Comparison of ENCODE assay signal across 1 cellular context in the genomic region with DNA sequence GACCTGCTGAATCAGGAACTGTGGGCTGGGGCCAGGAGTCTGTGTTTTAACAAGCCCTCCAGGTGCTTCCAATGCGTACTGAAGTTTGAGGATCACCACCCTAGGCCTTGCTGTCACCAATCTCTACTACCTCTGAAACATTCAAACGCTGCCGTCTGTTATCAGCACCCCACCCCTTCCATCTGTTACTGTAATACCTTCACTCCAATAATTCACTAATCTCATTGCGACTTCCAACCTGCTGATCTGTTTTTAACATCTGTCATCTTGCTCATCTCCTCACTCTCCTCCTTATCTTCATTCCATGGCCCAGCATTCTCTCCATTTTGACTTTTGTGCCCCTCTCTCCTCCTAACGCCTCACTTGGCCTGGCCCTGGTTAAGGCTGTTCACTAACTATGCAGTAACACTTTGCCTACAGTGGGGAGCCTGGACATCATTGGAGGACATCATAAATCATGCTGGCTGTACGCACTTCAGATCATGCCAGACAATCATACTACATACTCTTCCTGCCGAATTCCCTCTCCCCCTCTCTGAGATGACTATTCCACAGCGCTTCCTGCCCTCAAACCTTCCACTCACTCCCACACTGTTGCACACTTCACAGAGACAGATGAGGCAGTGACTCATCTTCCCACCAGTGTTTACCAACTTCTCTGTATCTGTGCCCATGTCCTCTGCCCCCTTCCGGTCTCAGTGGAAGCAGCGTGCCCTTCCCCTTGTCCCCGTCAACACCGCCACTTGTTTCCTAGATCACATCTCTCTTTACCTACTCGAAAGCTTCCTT.
A peak's percentile ranks its signal among the peaks of the same experiment; 100 is the strongest.
TF ChIP-seq lines count a peak whose summit lies in the region.

No MANE protein-coding gene starts in this region.

TF ChIP-seq in HepG2, 621 proteins besides CTCF, POLR2A, EP300 and RAD21 (continued from another document and continues in another):
- TF ChIP-seq, protein P1, sequence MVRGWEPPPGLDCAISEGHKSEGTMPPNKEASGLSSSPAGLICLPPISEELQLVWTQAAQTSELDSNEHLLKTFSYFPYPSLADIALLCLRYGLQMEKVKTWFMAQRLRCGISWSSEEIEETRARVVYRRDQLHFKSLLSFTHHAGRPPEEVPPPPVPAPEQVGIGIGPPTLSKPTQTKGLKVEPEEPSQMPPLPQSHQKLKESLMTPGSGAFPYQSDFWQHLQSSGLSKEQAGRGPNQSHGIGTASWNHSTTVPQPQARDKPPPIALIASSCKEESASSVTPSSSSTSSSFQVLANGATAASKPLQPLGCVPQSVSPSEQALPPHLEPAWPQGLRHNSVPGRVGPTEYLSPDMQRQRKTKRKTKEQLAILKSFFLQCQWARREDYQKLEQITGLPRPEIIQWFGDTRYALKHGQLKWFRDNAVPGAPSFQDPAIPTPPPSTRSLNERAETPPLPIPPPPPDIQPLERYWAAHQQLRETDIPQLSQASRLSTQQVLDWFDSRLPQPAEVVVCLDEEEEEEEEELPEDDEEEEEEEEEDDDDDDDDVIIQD (CRISPR knock-in tag; IDR thresholded peaks at IDR 0.05; ENCODE audit: low read depth), result peak; percentile 85; the same call in 1 of the 2 replicates
- TF ChIP-seq ZNF431 (CRISPR knock-in tag; IDR thresholded peaks at IDR 0.05; ENCODE audit: borderline replicate concordance, low read depth) (no peak), SMAD3 (CRISPR knock-in tag; IDR thresholded peaks at IDR 0.05) (no peak), MYC (CRISPR knock-in tag; IDR thresholded peaks at IDR 0.05; ENCODE audit: borderline replicate concordance) (peak; percentile 28; the same call in 1 of the 2 replicates), LCORL (IDR thresholded peaks at IDR 0.05) (no peak), LCORL (CRISPR knock-in tag; IDR thresholded peaks at IDR 0.05) (peak; percentile 54; the same call in 1 of the 2 replicates), ZNF101 (CRISPR knock-in tag; IDR thresholded peaks at IDR 0.05; ENCODE audit: borderline replicate concordance, low read depth) (no peak), THAP11 (CRISPR knock-in tag; IDR thresholded peaks at IDR 0.05) (0 out of 2 replicates have a peak, but pooled peaks have one; percentile 16), MEIS1 (CRISPR knock-in tag; IDR thresholded peaks at IDR 0.05; ENCODE audit: borderline replicate concordance) (no peak), HDAC2 (CRISPR knock-in tag; IDR thresholded peaks at IDR 0.05) (peak; percentile 62; the same call in 1 of the 2 replicates), ZBTB8A (CRISPR knock-in tag; IDR thresholded peaks at IDR 0.05; ENCODE audit: borderline replicate concordance, low read depth) (no peak), SOX6 (IDR thresholded peaks at IDR 0.05) (no peak), SOX6 (CRISPR knock-in tag; IDR thresholded peaks at IDR 0.05) (peak; percentile 14; the same call in 1 of the 2 replicates), HIVEP1 (CRISPR knock-in tag; IDR thresholded peaks at IDR 0.05) (0 out of 2 replicates have a peak, but pooled peaks have one; percentile 42), GABPB1 (CRISPR knock-in tag; IDR thresholded peaks at IDR 0.05) (peak; percentile 63; the same call in 1 of the 2 replicates), ARHGAP35 (CRISPR knock-in tag; IDR thresholded peaks at IDR 0.05; ENCODE audit: borderline replicate concordance) (0 out of 2 replicates have a peak, but pooled peaks have one; percentile 35), CCAR2 (optimal IDR thresholded peaks at IDR 0.05; ENCODE audit: low read depth, low read length) (peak; percentile 46), MEF2D (CRISPR knock-in tag; IDR thresholded peaks at IDR 0.05) (no peak), ZNF501 (CRISPR knock-in tag; IDR thresholded peaks at IDR 0.05) (no peak), ZBTB7B (CRISPR knock-in tag; IDR thresholded peaks at IDR 0.05) (peak; percentile 34; the same call in 1 of the 2 replicates), CEBPG (CRISPR knock-in tag; IDR thresholded peaks at IDR 0.05) (peak; percentile 41; the same call in 1 of the 2 replicates), MEIS2 (CRISPR knock-in tag; IDR thresholded peaks at IDR 0.05) (0 out of 2 replicates have a peak, but pooled peaks have one; percentile 44), RXRA (CRISPR knock-in tag; IDR thresholded peaks at IDR 0.05) (peak; percentile 29; the same call in 1 of the 2 replicates), NCOA2 (CRISPR knock-in tag; IDR thresholded peaks at IDR 0.05) (0 out of 2 replicates have a peak, but pooled peaks have one; percentile 37), SMC3 (IDR thresholded peaks at IDR 0.05; ENCODE audit: low read length) (peak; percentile 33; the same call in 1 of the 2 replicates), JUND (CRISPR knock-in tag; IDR thresholded peaks at IDR 0.05) (peak; percentile 74), TCF12 (IDR thresholded peaks at IDR 0.05) (no peak), TCF12 (CRISPR knock-in tag; IDR thresholded peaks at IDR 0.05) (0 out of 2 replicates have a peak, but pooled peaks have one; percentile 29), RBM22 (optimal IDR thresholded peaks at IDR 0.05; ENCODE audit: low read length) (peak; percentile 38), MIXL1 (CRISPR knock-in tag; IDR thresholded peaks at IDR 0.05) (peak; percentile 29; the same call in 1 of the 2 replicates), SCMH1 (CRISPR knock-in tag; IDR thresholded peaks at IDR 0.05; ENCODE audit: borderline replicate concordance) (no peak), ZNF230 (CRISPR knock-in tag; IDR thresholded peaks at IDR 0.05) (0 out of 2 replicates have a peak, but pooled peaks have one; percentile 42), SOX5 (CRISPR knock-in tag; IDR thresholded peaks at IDR 0.05; ENCODE audit: borderline replicate concordance) (peak; percentile 46; the same call in 1 of the 2 replicates)
- TF ChIP-seq, protein P2, sequence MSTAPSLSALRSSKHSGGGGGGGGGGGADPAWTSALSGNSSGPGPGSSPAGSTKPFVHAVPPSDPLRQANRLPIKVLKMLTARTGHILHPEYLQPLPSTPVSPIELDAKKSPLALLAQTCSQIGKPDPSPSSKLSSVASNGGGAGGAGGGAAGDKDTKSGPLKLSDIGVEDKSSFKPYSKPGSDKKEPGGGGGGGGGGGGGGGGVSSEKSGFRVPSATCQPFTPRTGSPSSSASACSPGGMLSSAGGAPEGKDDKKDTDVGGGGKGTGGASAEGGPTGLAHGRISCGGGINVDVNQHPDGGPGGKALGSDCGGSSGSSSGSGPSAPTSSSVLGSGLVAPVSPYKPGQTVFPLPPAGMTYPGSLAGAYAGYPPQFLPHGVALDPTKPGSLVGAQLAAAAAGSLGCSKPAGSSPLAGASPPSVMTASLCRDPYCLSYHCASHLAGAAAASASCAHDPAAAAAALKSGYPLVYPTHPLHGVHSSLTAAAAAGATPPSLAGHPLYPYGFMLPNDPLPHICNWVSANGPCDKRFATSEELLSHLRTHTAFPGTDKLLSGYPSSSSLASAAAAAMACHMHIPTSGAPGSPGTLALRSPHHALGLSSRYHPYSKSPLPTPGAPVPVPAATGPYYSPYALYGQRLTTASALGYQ (CRISPR knock-in tag; IDR thresholded peaks at IDR 0.05), result peak; percentile 23; the same call in 1 of the 2 replicates
- TF ChIP-seq, protein P3, sequence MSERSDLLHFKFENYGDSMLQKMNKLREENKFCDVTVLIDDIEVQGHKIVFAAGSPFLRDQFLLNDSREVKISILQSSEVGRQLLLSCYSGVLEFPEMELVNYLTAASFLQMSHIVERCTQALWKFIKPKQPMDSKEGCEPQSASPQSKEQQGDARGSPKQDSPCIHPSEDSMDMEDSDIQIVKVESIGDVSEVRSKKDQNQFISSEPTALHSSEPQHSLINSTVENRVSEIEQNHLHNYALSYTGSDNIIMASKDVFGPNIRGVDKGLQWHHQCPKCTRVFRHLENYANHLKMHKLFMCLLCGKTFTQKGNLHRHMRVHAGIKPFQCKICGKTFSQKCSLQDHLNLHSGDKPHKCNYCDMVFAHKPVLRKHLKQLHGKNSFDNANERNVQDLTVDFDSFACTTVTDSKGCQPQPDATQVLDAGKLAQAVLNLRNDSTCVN (CRISPR knock-in tag; IDR thresholded peaks at IDR 0.05; ENCODE audit: borderline replicate concordance), result no peak
- TF ChIP-seq, protein P4, sequence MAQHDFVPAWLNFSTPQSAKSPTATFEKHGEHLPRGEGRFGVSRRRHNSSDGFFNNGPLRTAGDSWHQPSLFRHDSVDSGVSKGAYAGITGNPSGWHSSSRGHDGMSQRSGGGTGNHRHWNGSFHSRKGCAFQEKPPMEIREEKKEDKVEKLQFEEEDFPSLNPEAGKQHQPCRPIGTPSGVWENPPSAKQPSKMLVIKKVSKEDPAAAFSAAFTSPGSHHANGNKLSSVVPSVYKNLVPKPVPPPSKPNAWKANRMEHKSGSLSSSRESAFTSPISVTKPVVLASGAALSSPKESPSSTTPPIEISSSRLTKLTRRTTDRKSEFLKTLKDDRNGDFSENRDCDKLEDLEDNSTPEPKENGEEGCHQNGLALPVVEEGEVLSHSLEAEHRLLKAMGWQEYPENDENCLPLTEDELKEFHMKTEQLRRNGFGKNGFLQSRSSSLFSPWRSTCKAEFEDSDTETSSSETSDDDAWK (CRISPR knock-in tag; IDR thresholded peaks at IDR 0.05), result no peak
- TF ChIP-seq, protein P5, sequence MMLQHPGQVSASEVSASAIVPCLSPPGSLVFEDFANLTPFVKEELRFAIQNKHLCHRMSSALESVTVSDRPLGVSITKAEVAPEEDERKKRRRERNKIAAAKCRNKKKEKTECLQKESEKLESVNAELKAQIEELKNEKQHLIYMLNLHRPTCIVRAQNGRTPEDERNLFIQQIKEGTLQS (CRISPR knock-in tag; IDR thresholded peaks at IDR 0.05), result peak; percentile 91; the same call in 1 of the 2 replicates
- TF ChIP-seq, protein P6, sequence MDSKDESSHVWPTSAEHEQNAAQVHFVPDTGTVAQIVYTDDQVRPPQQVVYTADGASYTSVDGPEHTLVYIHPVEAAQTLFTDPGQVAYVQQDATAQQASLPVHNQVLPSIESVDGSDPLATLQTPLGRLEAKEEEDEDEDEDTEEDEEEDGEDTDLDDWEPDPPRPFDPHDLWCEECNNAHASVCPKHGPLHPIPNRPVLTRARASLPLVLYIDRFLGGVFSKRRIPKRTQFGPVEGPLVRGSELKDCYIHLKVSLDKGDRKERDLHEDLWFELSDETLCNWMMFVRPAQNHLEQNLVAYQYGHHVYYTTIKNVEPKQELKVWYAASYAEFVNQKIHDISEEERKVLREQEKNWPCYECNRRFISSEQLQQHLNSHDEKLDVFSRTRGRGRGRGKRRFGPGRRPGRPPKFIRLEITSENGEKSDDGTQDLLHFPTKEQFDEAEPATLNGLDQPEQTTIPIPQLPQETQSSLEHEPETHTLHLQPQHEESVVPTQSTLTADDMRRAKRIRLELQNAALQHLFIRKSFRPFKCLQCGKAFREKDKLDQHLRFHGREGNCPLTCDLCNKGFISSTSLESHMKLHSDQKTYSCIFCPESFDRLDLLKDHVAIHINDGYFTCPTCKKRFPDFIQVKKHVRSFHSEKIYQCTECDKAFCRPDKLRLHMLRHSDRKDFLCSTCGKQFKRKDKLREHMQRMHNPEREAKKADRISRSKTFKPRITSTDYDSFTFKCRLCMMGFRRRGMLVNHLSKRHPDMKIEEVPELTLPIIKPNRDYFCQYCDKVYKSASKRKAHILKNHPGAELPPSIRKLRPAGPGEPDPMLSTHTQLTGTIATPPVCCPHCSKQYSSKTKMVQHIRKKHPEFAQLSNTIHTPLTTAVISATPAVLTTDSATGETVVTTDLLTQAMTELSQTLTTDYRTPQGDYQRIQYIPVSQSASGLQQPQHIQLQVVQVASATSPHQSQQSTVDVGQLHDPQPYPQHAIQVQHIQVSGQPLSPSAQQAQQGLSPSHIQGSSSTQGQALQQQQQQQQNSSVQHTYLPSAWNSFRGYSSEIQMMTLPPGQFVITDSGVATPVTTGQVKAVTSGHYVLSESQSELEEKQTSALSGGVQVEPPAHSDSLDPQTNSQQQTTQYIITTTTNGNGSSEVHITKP (CRISPR knock-in tag; IDR thresholded peaks at IDR 0.05; ENCODE audit: low read depth), result peak; percentile 40; the same call in 1 of the 2 replicates
- TF ChIP-seq, protein P7, sequence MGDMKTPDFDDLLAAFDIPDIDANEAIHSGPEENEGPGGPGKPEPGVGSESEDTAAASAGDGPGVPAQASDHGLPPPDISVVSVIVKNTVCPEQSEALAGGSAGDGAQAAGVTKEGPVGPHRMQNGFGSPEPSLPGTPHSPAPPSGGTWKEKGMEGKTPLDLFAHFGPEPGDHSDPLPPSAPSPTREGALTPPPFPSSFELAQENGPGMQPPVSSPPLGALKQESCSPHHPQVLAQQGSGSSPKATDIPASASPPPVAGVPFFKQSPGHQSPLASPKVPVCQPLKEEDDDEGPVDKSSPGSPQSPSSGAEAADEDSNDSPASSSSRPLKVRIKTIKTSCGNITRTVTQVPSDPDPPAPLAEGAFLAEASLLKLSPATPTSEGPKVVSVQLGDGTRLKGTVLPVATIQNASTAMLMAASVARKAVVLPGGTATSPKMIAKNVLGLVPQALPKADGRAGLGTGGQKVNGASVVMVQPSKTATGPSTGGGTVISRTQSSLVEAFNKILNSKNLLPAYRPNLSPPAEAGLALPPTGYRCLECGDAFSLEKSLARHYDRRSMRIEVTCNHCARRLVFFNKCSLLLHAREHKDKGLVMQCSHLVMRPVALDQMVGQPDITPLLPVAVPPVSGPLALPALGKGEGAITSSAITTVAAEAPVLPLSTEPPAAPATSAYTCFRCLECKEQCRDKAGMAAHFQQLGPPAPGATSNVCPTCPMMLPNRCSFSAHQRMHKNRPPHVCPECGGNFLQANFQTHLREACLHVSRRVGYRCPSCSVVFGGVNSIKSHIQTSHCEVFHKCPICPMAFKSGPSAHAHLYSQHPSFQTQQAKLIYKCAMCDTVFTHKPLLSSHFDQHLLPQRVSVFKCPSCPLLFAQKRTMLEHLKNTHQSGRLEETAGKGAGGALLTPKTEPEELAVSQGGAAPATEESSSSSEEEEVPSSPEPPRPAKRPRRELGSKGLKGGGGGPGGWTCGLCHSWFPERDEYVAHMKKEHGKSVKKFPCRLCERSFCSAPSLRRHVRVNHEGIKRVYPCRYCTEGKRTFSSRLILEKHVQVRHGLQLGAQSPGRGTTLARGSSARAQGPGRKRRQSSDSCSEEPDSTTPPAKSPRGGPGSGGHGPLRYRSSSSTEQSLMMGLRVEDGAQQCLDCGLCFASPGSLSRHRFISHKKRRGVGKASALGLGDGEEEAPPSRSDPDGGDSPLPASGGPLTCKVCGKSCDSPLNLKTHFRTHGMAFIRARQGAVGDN (CRISPR knock-in tag; IDR thresholded peaks at IDR 0.05), result peak; percentile 5; the same call in 1 of the 2 replicates
